ENCODE assay signal across 1 cellular context in genomic region chr13:48656621-48657020, GRCh38.
TF ChIP-seq lines count a peak whose summit lies in the region.

No MANE protein-coding gene starts in this region.

TF ChIP-seq in K562, 482 proteins besides CTCF, POLR2A, EP300 and RAD21 (continued from another document):
- TF ChIP-seq IRF1 (CRISPR knock-in tag; IDR thresholded peaks at IDR 0.05; ENCODE audit: borderline replicate concordance) = no peak
